20 cellular contexts compared by ENCODE assay signal in the genomic region with DNA sequence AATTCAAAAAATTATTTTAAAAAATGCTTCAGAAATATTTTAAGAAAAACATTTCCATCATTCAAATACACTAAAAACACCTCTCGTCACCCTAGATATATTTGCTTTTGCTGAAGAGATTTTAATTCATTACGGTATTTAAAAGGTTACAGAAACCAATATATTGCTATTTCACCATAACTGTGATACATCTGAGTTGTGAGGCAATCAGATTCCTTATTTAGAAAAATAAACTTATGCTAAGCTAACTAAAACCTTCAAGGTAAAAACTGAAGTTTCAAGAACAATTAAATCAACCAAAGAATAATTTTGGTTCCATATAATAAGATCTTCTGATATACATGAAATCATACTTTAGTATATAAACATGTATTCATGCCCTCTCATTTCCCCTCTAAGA. TPM values are rescaled to one million over a fixed set of nuclear protein-coding genes. Genes with fewer than 3 reads are reported as not detected.
DNase-seq lines count a peak whose midpoint lies in the region; ATAC-seq, FAIRE-seq and TF ChIP-seq lines count a peak whose summit lies in the region.
"Had no signal": no experiment of that assay in that cellular context is flagged by ENCODE, and none has a peak within 500 bp of the region (broad histone marks: within the 10 kb centered on the region; RNA-seq: fewer than 3 reads in every experiment).

No MANE protein-coding gene starts in this region.

- H3K9me3 Mint-ChIP-seq in Caco-2 (ENCODE audit: unreplicated experiment) (no peaks in the 10 kb centered on the region), Calu3 (ENCODE audit: low read depth, unreplicated experiment) (no peaks in the 10 kb centered on the region)
- H3K9me3 Mint-ChIP-seq: HFFc6 had no signal

- H3K4me3 ChIP-seq in Caco-2 (ENCODE audit: low read depth, low read length) (no peak overlapping the region), Karpas-422 (ENCODE audit: low read length) (no peak overlapping the region), choroid plexus epithelial cell (ENCODE audit: low read depth, low read length) (no peak overlapping the region), ascending aorta (no peak overlapping the region), left lung (no peak overlapping the region), pancreas (no peak overlapping the region)

- POLR2A ChIA-PET in Caco-2 (lab: Charles Lee) = no interaction called here

- BruUV-seq in Caco-2 (replicated peaks; lab: Mats Ljungman, UMichigan) = no TSS peak
- BruUV-seq in Calu3 (replicated peaks; lab: Mats Ljungman, UMichigan) = no TSS peak

- peak overlapping the region; percentile 61 for H3K27ac ChIP-seq in Karpas-422 (ENCODE audit: low read length)
- H3K27ac ChIP-seq in ascending aorta = no peak overlapping the region
- no peak overlapping the region for H3K27ac ChIP-seq in left lung
- no peak overlapping the region for H3K27ac ChIP-seq in pancreas
- H3K27ac ChIP-seq: KMS-11 had no signal

- intact Hi-C loops in Caco-2 (cut with micrococcal nuclease; ENCODE audit: unreplicated experiment) = no loop called here
- intact Hi-C loops in Calu3 (cut with micrococcal nuclease; ENCODE audit: unreplicated experiment) = no loop called here
- intact Hi-C loops in ascending aorta (cut with DNase I) = no loop called here
- intact Hi-C loops in left lung (cut with DNase I) = no loop called here
- intact Hi-C loops in pancreas (cut with DNase I) = no loop called here

- no peak overlapping the region for H2AFZ ChIP-seq in Karpas-422 (ENCODE audit: low read length)

- no peak for TF ChIP-seq CTCF in Caco-2 (IDR thresholded peaks at IDR 0.05; ENCODE audit: insufficient read depth in 1 of 2, low read depth in 1 of 2, low read length in 1 of 2, severe bottlenecking in 1 of 2, unreplicated experiment in 1 of 2)
- no peak for TF ChIP-seq CTCF in Calu3 (IDR thresholded peaks at IDR 0.05; ENCODE audit: unreplicated experiment)
- no peak for TF ChIP-seq CTCF in choroid plexus epithelial cell (conservative IDR thresholded peaks at IDR 0.05; ENCODE audit: low read depth, low read length)
- TF ChIP-seq CTCF in ascending aorta (IDR thresholded peaks at IDR 0.05) = no peak
- TF ChIP-seq CTCF in left lung (IDR thresholded peaks at IDR 0.05) = no peak
- no peak for TF ChIP-seq CTCF in pancreas (IDR thresholded peaks at IDR 0.05)

- peaks cover 98% of the 10 kb centered on the region for H3K79me2 ChIP-seq in Karpas-422 (ENCODE audit: low read length)

- no peak overlapping the region for H3K4me2 ChIP-seq in Karpas-422 (ENCODE audit: low read depth, low read length, poor library complexity, severe bottlenecking)
- H3K4me2 ChIP-seq: KMS-11 had no signal

- DNase-seq in Caco-2 (no peak), Calu3 (no peak), Karpas-422 (no peak), choroid plexus epithelial cell (ENCODE audit: low read depth) (peak; percentile 14), ascending aorta (ENCODE audit: low spot score in 2 of 2) (no peak), left lung (no peak), pancreas (no peak)
- DNase-seq: ACHN; BE2C; CD4-positive, CD25-positive, alpha-beta regulatory T cell; DMS 273 treated with DMSO at 0.1 percent for 48 hours; DMS53; DND-41; GOT3; H7; HFFc6 had no signal

- H3K4me3 Mint-ChIP-seq in Caco-2 (ENCODE audit: unreplicated experiment) = no peak overlapping the region
- H3K4me3 Mint-ChIP-seq in Calu3 (ENCODE audit: low read depth, unreplicated experiment) = no peak overlapping the region
- H3K4me3 Mint-ChIP-seq: HFFc6 had no signal

- no peaks in the 10 kb centered on the region for H4K20me1 ChIP-seq in Karpas-422 (ENCODE audit: insufficient read depth, low read depth, low read length)

- H3K36me3 Mint-ChIP-seq in Caco-2 (ENCODE audit: insufficient read depth, unreplicated experiment) = peaks cover 41% of the 10 kb centered on the region
- peaks cover 40% of the 10 kb centered on the region for H3K36me3 Mint-ChIP-seq in Calu3 (ENCODE audit: insufficient read depth, unreplicated experiment)

- H3K4me1 ChIP-seq in Caco-2 (peaks cover 87% of the 10 kb centered on the region), Karpas-422 (ENCODE audit: low read length) (peaks cover 87% of the 10 kb centered on the region), ascending aorta (peaks cover 10 to 29% of the 10 kb centered on the region in 2 donors), left lung (peaks cover 44 to 65% of the 10 kb centered on the region in 2 donors), pancreas (peaks cover 46 to 68% (median 55%) of the 10 kb centered on the region in 3 donors)
- H3K4me1 ChIP-seq: BE2C had no signal

- no peaks in the 10 kb centered on the region for H3K9me3 ChIP-seq in Caco-2
- no peaks in the 10 kb centered on the region for H3K9me3 ChIP-seq in Karpas-422 (ENCODE audit: low read length)
- H3K9me3 ChIP-seq in ascending aorta = no peaks in the 10 kb centered on the region
- H3K9me3 ChIP-seq in left lung = no peaks in the 10 kb centered on the region
- H3K9me3 ChIP-seq in pancreas = no peaks in the 10 kb centered on the region
- H3K9me3 ChIP-seq: BE2C had no signal

- H3K36me3 ChIP-seq in Caco-2 (ENCODE audit: control insufficient read depth, insufficient read depth, low read length) (no peaks in the 10 kb centered on the region), Karpas-422 (ENCODE audit: insufficient read depth, low read length) (peaks cover 19% of the 10 kb centered on the region; the same call in 1 of the 2 replicates), ascending aorta (peaks cover 0 to 9% of the 10 kb centered on the region in 2 donors), left lung (peaks cover 0 to 16% of the 10 kb centered on the region in 2 donors), pancreas (peaks cover 0 to 7% (median 0%) of the 10 kb centered on the region in 3 donors)
- H3K36me3 ChIP-seq: BE2C had no signal

- H3K9ac ChIP-seq in Karpas-422 (ENCODE audit: low read length) = no peak overlapping the region
- H3K9ac ChIP-seq: KMS-11 had no signal

- H3K27me3 ChIP-seq in Caco-2 (replicated peaks; ENCODE audit: control insufficient read depth, insufficient read depth, low read length) (no peaks in the 10 kb centered on the region), Karpas-422 (ENCODE audit: low read length) (no peaks in the 10 kb centered on the region), ascending aorta (no peaks in the 10 kb centered on the region), left lung (no peaks in the 10 kb centered on the region), pancreas (no peaks in the 10 kb centered on the region)
- H3K27me3 ChIP-seq: BE2C had no signal

- no peak for FAIRE-seq in pancreas (lab: Jason Lieb, UNC)
- FAIRE-seq: G401.6 had no signal

- no peaks in the 10 kb centered on the region for H3K9me2 ChIP-seq in Karpas-422 (replicated peaks; ENCODE audit: insufficient read depth, low read length)

- WGBS in pancreas, 2 donors = 93 to 95% methylated on average over 2 of the region's 2 CpGs

- no peaks in the 10 kb centered on the region for H3K27me3 Mint-ChIP-seq in Caco-2 (ENCODE audit: insufficient read depth, unreplicated experiment)
- no peaks in the 10 kb centered on the region for H3K27me3 Mint-ChIP-seq in Calu3 (ENCODE audit: unreplicated experiment)
- H3K27me3 Mint-ChIP-seq: CD4-positive, CD25-positive, alpha-beta regulatory T cell had no signal

- H3K27ac Mint-ChIP-seq in Caco-2 (ENCODE audit: unreplicated experiment) = peak overlapping the region; percentile 65
- H3K27ac Mint-ChIP-seq in Calu3 (ENCODE audit: unreplicated experiment) = peak overlapping the region; percentile 25
- H3K27ac Mint-ChIP-seq: HFFc6 had no signal

- ATAC-seq in HG02840 (IDR thresholded peaks at IDR 0.05; ENCODE audit: low FRiP score, unreplicated experiment) (no peak), left lung (no peak), pancreas (no peak)
- ATAC-seq: HCT116 had no signal

- CTCF ChIA-PET in Caco-2 (lab: Charles Lee) = no interaction called here
- CTCF ChIA-PET in Calu3 (lab: Charles Lee) = interaction anchor here (0.6 kb wide), 1 partner anchor 443 kb away, joined by 3 read pairs; no protein-coding TSS in a partner anchor

- H3K4me1 Mint-ChIP-seq in Caco-2 (ENCODE audit: low read depth, unreplicated experiment) (peaks cover 64% of the 10 kb centered on the region), Calu3 (ENCODE audit: low read depth, unreplicated experiment) (peaks cover 66% of the 10 kb centered on the region)

RNA-seq across cellular contexts. Expression of a gene that starts 32.8 kb away (rescaled TPM):
- 64.1 and 69.2 TPM in 2 replicates for total RNA-seq in Caco-2 (2022)
- total RNA-seq in Calu3 (2022) = 26.2 and 27.3 TPM in 2 replicates
- 49.9 and 90.7 TPM in 2 replicates for total RNA-seq in Karpas-422 (2014; rRNA removed; shearing (Covaris generic); ENCODE audit: low replicate concordance)
- 140 TPM for total RNA-seq in ascending aorta
- total RNA-seq in left lung = 10 to 100 TPM; 37.5 to 41.3 TPM
- 10 to 100 TPM in 4 of 6 donors, 1 to 10 TPM in 2; 5.5 to 15.9 (median 11.3) TPM for total RNA-seq in pancreas
- polyA plus RNA-seq in pancreas = 1 to 10 TPM; 5.7 to 8.0 TPM
